ENCODE assay signal across 9 cellular contexts in genomic region chr4:146340798-146341197, GRCh38.
DNase-seq lines count a peak whose midpoint lies in the region; ATAC-seq and TF ChIP-seq lines count a peak whose summit lies in the region.
"Had no signal": no experiment of that assay in that cellular context is flagged by ENCODE, and none has a peak within 500 bp of the region (broad histone marks: within the 10 kb centered on the region; RNA-seq: fewer than 3 reads in every experiment).

No MANE protein-coding gene starts in this region.

- CTCF ChIA-PET in activated naive CD4-positive, alpha-beta T cell treated with anti-CD3 and anti-CD28 coated beads for 36 hours (lab: Charles Lee), result interaction anchor here (1.6 to 1.8 kb wide), 2 partner anchors 97 to 757 kb away, joined by 4 to 6 read pairs; no protein-coding TSS in a partner anchor

- H3K9me3 Mint-ChIP-seq in activated naive CD4-positive, alpha-beta T cell treated with anti-CD3 and anti-CD28 coated beads for 36 hours, result no peaks in the 10 kb centered on the region

- no peak overlapping the region for H3K4me3 Mint-ChIP-seq in activated naive CD4-positive, alpha-beta T cell treated with anti-CD3 and anti-CD28 coated beads for 36 hours

- peak; percentile 35 for TF ChIP-seq CTCF in AG09309 (IDR thresholded peaks at IDR 0.05; ENCODE audit: control insufficient read depth, insufficient read depth, low read depth, low read length, missing control alignments)
- TF ChIP-seq CTCF in GM12872 (IDR thresholded peaks at IDR 0.05; ENCODE audit: insufficient read depth, low read depth, low read length), result peak; percentile 13; the same call in 1 of the 3 replicates

- DNase-seq in AG09309 (ENCODE audit: low read depth) (no peak), SK-MEL-5 (ENCODE audit: low read depth, low spot score) (peak; percentile 36), glomerular visceral epithelial cell (ENCODE audit: extremely low spot score) (peak; percentile 25)
- no peak for DNase-seq in activated naive CD4-positive, alpha-beta T cell treated with anti-CD3 and anti-CD28 coated beads for 36 hours
- DNase-seq in stimulated activated CD8-positive, alpha-beta memory T cell treated with anti-CD3 and anti-CD28 coated beads, Interleukin-4, amount 100 ng/mL, for 48 hours, result no peak

- H3K27ac Mint-ChIP-seq in activated naive CD4-positive, alpha-beta T cell treated with anti-CD3 and anti-CD28 coated beads for 36 hours, result no peak overlapping the region

- no peaks in the 10 kb centered on the region for H3K4me1 Mint-ChIP-seq in activated naive CD4-positive, alpha-beta T cell treated with anti-CD3 and anti-CD28 coated beads for 36 hours (ENCODE audit: low read depth)

- in situ Hi-C loops in SK-MEL-5 (cut with HindIII; ENCODE audit: low pct_unique_long_range_greater_than_20kb, low sequenced_read_pairs), result no loop called here

- no peak overlapping the region for H3K4me3 ChIP-seq in AG09309 (ENCODE audit: control insufficient read depth, low read depth, low read length)
- H3K4me3 ChIP-seq: SJSA1 had no signal

- H3K27me3 Mint-ChIP-seq in activated naive CD4-positive, alpha-beta T cell treated with anti-CD3 and anti-CD28 coated beads for 36 hours (ENCODE audit: low read depth), result no peaks in the 10 kb centered on the region

- ATAC-seq in HG03108 (IDR thresholded peaks at IDR 0.05; ENCODE audit: unreplicated experiment) (no peak), GM21515 (IDR thresholded peaks at IDR 0.05; ENCODE audit: unreplicated experiment) (no peak)

- intact Hi-C loops in activated naive CD4-positive, alpha-beta T cell treated with anti-CD3 and anti-CD28 coated beads for 36 hours (cut with micrococcal nuclease), result loop anchor here (1.0 to 10.0 kb wide), 5 partner anchors 234 to 677 kb away; no protein-coding TSS in a partner anchor

- no peaks in the 10 kb centered on the region for H3K36me3 Mint-ChIP-seq in activated naive CD4-positive, alpha-beta T cell treated with anti-CD3 and anti-CD28 coated beads for 36 hours (ENCODE audit: low read depth)

Comparison
In these comparisons a context has a peak if more than half of its experiments do, and no peak if none do; other contexts are left out.
1. DNase-seq: peak in SK-MEL-5 (single experiment) and glomerular visceral epithelial cell (single experiment); none in AG09309 (single experiment), activated naive CD4-positive, alpha-beta T cell treated with anti-CD3 and anti-CD28 coated beads for 36 hours (single experiment) and stimulated activated CD8-positive, alpha-beta memory T cell treated with anti-CD3 and anti-CD28 coated beads, Interleukin-4, amount 100 ng/mL, for 48 hours (single experiment).